In genomic region chr2:143594745-143595144, GRCh38 we compare ENCODE assay signal across 28 cellular contexts.
"Had no signal": no experiment of that assay in that cellular context is flagged by ENCODE, and none has a peak within 500 bp of the region (broad histone marks: within the 10 kb centered on the region; RNA-seq: fewer than 3 reads in every experiment).

No MANE protein-coding gene starts in this region.

- H3K36me3 ChIP-seq: stomach, suprapubic skin, thoracic aorta, thyroid gland, tibial artery, tibial nerve, transverse colon, upper lobe of left lung, upper lobe of right lung, uterus, vagina had no signal

- DNase-seq: stimulated activated CD4-positive, alpha-beta T cell treated with anti-CD3 and anti-CD28 coated beads, Interleukin-2, amount 100 ng/mL, for 48 hours; stimulated activated CD4-positive, alpha-beta T cell treated with anti-CD3 and anti-CD28 coated beads, Interleukin-4, amount 100 ng/mL, for 1 hour; stimulated activated CD4-positive, alpha-beta T cell treated with anti-CD3 and anti-CD28 coated beads, Interleukin-4, amount 100 ng/mL, for 24 hours; stimulated activated CD4-positive, alpha-beta T cell treated with anti-CD3 and anti-CD28 coated beads, Interleukin-4, amount 100 ng/mL, for 4 hours; stimulated activated CD8-positive, alpha-beta memory T cell treated with anti-CD3 and anti-CD28 coated beads, Interleukin-4, amount 100 ng/mL, for 48 hours; stimulated activated naive B cell treated with anti-CD40 and anti-IgM and Interleukin-4, amounts not matched to agents 10 μg/mL and 1 μg/mL and 100 μg/mL, for 72 hours; stimulated activated naive CD4-positive, alpha-beta T cell; stimulated activated naive CD4-positive, alpha-beta T cell treated with Interleukin-2 at 50 U/mL for 16 hours; stimulated activated naive CD8-positive, alpha-beta T cell treated with anti-CD3 and anti-CD28 coated beads, Interleukin-15, amount 100 ng/mL, for 72 hours; stimulated activated naive CD8-positive, alpha-beta T cell treated with anti-CD3 and anti-CD28 coated beads, Interleukin-15, Interleukin-2, amounts not matched to agents 100 U/mL and 50 U/mL, for 24 hours; stomach; substantia nigra; testis; thyroid gland; tibial artery; transverse colon; trophoblast cell; upper lobe of left lung; upper lobe of right lung; uterus had no signal

- H3K9me3 Mint-ChIP-seq: stimulated activated memory B cell treated with anti-CD40 and anti-IgM and Interleukin-4, amounts not matched to agents 10 μg/mL and 1 μg/mL and 100 μg/mL, for 72 hours; stimulated activated naive B cell treated with anti-CD40 and anti-IgM and Interleukin-4, amounts not matched to agents 10 μg/mL and 1 μg/mL and 100 μg/mL, for 72 hours; stimulated activated naive CD8-positive, alpha-beta T cell treated with anti-CD3 and anti-CD28 coated beads, Interleukin-15, amount 100 ng/mL, for 72 hours; stimulated activated naive CD8-positive, alpha-beta T cell treated with anti-CD3 and anti-CD28 coated beads, Interleukin-15, Interleukin-2, amounts not matched to agents 100 ng/mL and 50 ng/mL, for 24 hours; type B pancreatic cell had no signal

- H3K36me3 Mint-ChIP-seq: type B pancreatic cell had no signal

- H3K9me3 ChIP-seq: stomach, suprapubic skin, testis, thoracic aorta, thyroid gland, tibial artery, tibial nerve, transverse colon, upper lobe of left lung, upper lobe of right lung, uterus, vagina had no signal

- H3K4me3 ChIP-seq: stomach, suprapubic skin, testis, thoracic aorta, thyroid gland, tibial artery, tibial nerve, transverse colon, upper lobe of left lung, upper lobe of right lung, uterus, vagina had no signal

- H3K27ac Mint-ChIP-seq: stimulated activated memory B cell treated with anti-CD40 and anti-IgM and Interleukin-4, amounts not matched to agents 10 μg/mL and 1 μg/mL and 100 μg/mL, for 72 hours; stimulated activated naive B cell treated with anti-CD40 and anti-IgM and Interleukin-4, amounts not matched to agents 10 μg/mL and 1 μg/mL and 100 μg/mL, for 72 hours; stimulated activated naive CD8-positive, alpha-beta T cell treated with anti-CD3 and anti-CD28 coated beads, Interleukin-15, Interleukin-2, amounts not matched to agents 100 ng/mL and 50 ng/mL, for 24 hours; type B pancreatic cell had no signal

- H3K4me1 ChIP-seq: stomach, suprapubic skin, testis, thyroid gland, tibial nerve, transverse colon, upper lobe of left lung, upper lobe of right lung, uterus, vagina had no signal

- H3K4me1 Mint-ChIP-seq: stimulated activated memory B cell treated with anti-CD40 and anti-IgM and Interleukin-4, amounts not matched to agents 10 μg/mL and 1 μg/mL and 100 μg/mL, for 72 hours; stimulated activated naive B cell treated with anti-CD40 and anti-IgM and Interleukin-4, amounts not matched to agents 10 μg/mL and 1 μg/mL and 100 μg/mL, for 72 hours; stimulated activated naive CD8-positive, alpha-beta T cell treated with anti-CD3 and anti-CD28 coated beads, Interleukin-15, amount 100 ng/mL, for 72 hours had no signal

- H3K27me3 ChIP-seq: stomach, suprapubic skin, testis, thyroid gland, tibial artery, tibial nerve, transverse colon, upper lobe of left lung, upper lobe of right lung, uterus, vagina had no signal

- H3K4me3 Mint-ChIP-seq: stimulated activated memory B cell treated with anti-CD40 and anti-IgM and Interleukin-4, amounts not matched to agents 10 μg/mL and 1 μg/mL and 100 μg/mL, for 72 hours; stimulated activated naive B cell treated with anti-CD40 and anti-IgM and Interleukin-4, amounts not matched to agents 10 μg/mL and 1 μg/mL and 100 μg/mL, for 72 hours; stimulated activated naive CD8-positive, alpha-beta T cell treated with anti-CD3 and anti-CD28 coated beads, Interleukin-15, amount 100 ng/mL, for 72 hours; stimulated activated naive CD8-positive, alpha-beta T cell treated with anti-CD3 and anti-CD28 coated beads, Interleukin-15, Interleukin-2, amounts not matched to agents 100 ng/mL and 50 ng/mL, for 24 hours; type B pancreatic cell had no signal

- FAIRE-seq: urothelium cell line had no signal

- ATAC-seq: stimulated activated memory B cell treated with anti-CD40 and anti-IgM and Interleukin-4, amounts not matched to agents 10 μg/mL and 1 μg/mL and 100 μg/mL, for 72 hours; stimulated activated naive B cell treated with anti-CD40 and anti-IgM and Interleukin-4, amounts not matched to agents 10 μg/mL and 1 μg/mL and 100 μg/mL, for 72 hours; stimulated activated naive CD8-positive, alpha-beta T cell treated with anti-CD3 and anti-CD28 coated beads, Interleukin-15, amount 100 ng/mL, for 72 hours; stimulated activated naive CD8-positive, alpha-beta T cell treated with anti-CD3 and anti-CD28 coated beads, Interleukin-15, Interleukin-2, amounts not matched to agents 100 U/mL and 50 U/mL, for 24 hours; upper lobe of right lung had no signal

- H3K27ac ChIP-seq: stomach, suprapubic skin, testis, thoracic aorta, thyroid gland, tibial artery, tibial nerve, transverse colon, upper lobe of left lung, upper lobe of right lung, uterus, vagina had no signal
